Comparison of ENCODE assay signal across 1 cellular context in genomic region chr5:61744690-61745619, GRCh38.
TF ChIP-seq lines count a peak whose summit lies in the region.

No MANE protein-coding gene starts in this region.

TF ChIP-seq in K562, 482 proteins besides CTCF, POLR2A, EP300 and RAD21 (continued from another document):
- no peak for TF ChIP-seq MNT (conservative IDR thresholded peaks at IDR 0.05)
- TF ChIP-seq CTBP1 (IDR thresholded peaks at IDR 0.05; ENCODE audit: borderline replicate concordance) = no peak
- TF ChIP-seq MCM5 (IDR thresholded peaks at IDR 0.05; ENCODE audit: low read depth) = no peak
- no peak for TF ChIP-seq KLF10 (CRISPR knock-in tag; IDR thresholded peaks at IDR 0.05)
- TF ChIP-seq NFATC3 (IDR thresholded peaks at IDR 0.05) = no peak
